ENCODE assay signal across 8 cellular contexts in genomic region chr19:10269333-10270179, GRCh38. TPM values are rescaled to one million over a fixed set of nuclear protein-coding genes. Genes with fewer than 3 reads are reported as not detected.
A peak's percentile ranks its signal among the peaks of the same experiment; 100 is the strongest.
DNase-seq lines count a peak whose midpoint lies in the region; ATAC-seq and TF ChIP-seq lines count a peak whose summit lies in the region.

No MANE protein-coding gene starts in this region.

- H3K36me3 ChIP-seq in OCI-LY3 (replicated peaks; ENCODE audit: low read depth, low read length) (peaks cover 19% of the 10 kb centered on the region), mucosa of rectum (ENCODE audit: control insufficient read depth in 2 of 2, insufficient read depth in 2 of 2, low read length in 2 of 2) (peaks cover 0 to 1% of the 10 kb centered on the region in 2 donors)

- H3K4me2 ChIP-seq in OCI-LY3 (ENCODE audit: low read length), result peak overlapping the region; percentile 98

- H2AFZ ChIP-seq in OCI-LY3 (ENCODE audit: low read depth, low read length), result peak overlapping the region; percentile 59; the same call in 1 of the 2 replicates

- no peaks in the 10 kb centered on the region for H3K27me3 ChIP-seq in OCI-LY3 (ENCODE audit: low read depth, low read length)
- H3K27me3 ChIP-seq in mucosa of rectum (ENCODE audit: control insufficient read depth in 2 of 2, insufficient read depth in 2 of 2, low read length in 2 of 2), result peaks cover 5 to 11% of the 10 kb centered on the region in 2 donors

- TF ChIP-seq POLR2A in erythroblast (IDR thresholded peaks at IDR 0.05; ENCODE audit: low read length), result no peak

- H3K4me1 ChIP-seq in OCI-LY3 (ENCODE audit: low read length) (peaks cover 23% of the 10 kb centered on the region), mucosa of rectum (ENCODE audit: control insufficient read depth in 2 of 2, insufficient read depth in 2 of 2, low read length in 2 of 2) (peaks cover 14 to 21% of the 10 kb centered on the region in 2 donors)

- ATAC-seq in HG03460 (IDR thresholded peaks at IDR 0.05; ENCODE audit: unreplicated experiment) (peak; percentile 22), GM21737 (IDR thresholded peaks at IDR 0.05; ENCODE audit: unreplicated experiment) (no peak)

- H3K27ac ChIP-seq in OCI-LY3 (ENCODE audit: low read length) (peak overlapping the region; percentile 93), mucosa of rectum (ENCODE audit: low read depth in 2 of 2, low read length in 2 of 2) (peak overlapping the region; percentile 77 to 88)

- in situ Hi-C loops in G401 (cut with HindIII; ENCODE audit: low sequenced_read_pairs), result no loop called here

- H3K9me3 ChIP-seq in OCI-LY3 (ENCODE audit: insufficient read depth, low read length) (no peaks in the 10 kb centered on the region), mucosa of rectum (ENCODE audit: control insufficient read depth in 2 of 2, low read length in 2 of 2) (no peaks in the 10 kb centered on the region)

- peak overlapping the region; percentile 82 for H3K4me3 ChIP-seq in OCI-LY3 (ENCODE audit: low read length)
- H3K4me3 ChIP-seq in mucosa of rectum (ENCODE audit: low read length in 2 of 2), result peak overlapping the region; percentile 56 to 73

- DNase-seq in G401 (ENCODE audit: low spot score) (peak; percentile 48), activated T-cell treated with anti-CD3 and anti-CD28 coated beads for 4 hours (peak; percentile 89), erythroblast (lab: John Stamatoyannopoulos, UW) (peak; percentile 82 to 91)
- DNase-seq in stimulated activated CD8-positive, alpha-beta memory T cell treated with anti-CD3 and anti-CD28 coated beads, Interleukin-2, amount 100 ng/mL, for 48 hours (ENCODE audit: low read depth in 2 of 2), result peak; percentile 82 to 87

- peaks cover 51% of the 10 kb centered on the region for H3K79me2 ChIP-seq in OCI-LY3 (ENCODE audit: low read length)

- peak overlapping the region; percentile 95 for H3K9ac ChIP-seq in OCI-LY3 (ENCODE audit: low read length)
- H3K9ac ChIP-seq in mucosa of rectum (ENCODE audit: low read depth in 1 of 2, low read length in 2 of 2), result peak overlapping the region; percentile 32 to 66

- TF ChIP-seq CTCF in OCI-LY3 (IDR thresholded peaks at IDR 0.05; ENCODE audit: low read depth, low read length), result peak; percentile 97

- H4K20me1 ChIP-seq in OCI-LY3 (ENCODE audit: insufficient read depth, low read length), result peaks cover 18% of the 10 kb centered on the region

RNA-seq across cellular contexts. Expression of gene ICAM1, which starts 1.4 kb away (rescaled TPM):
- total RNA-seq in G401 (2014; rRNA removed; shearing (Covaris generic)), result 14.5 and 16.9 TPM in 2 replicates

RNA-seq across cellular contexts. Expression of gene ICAM4, which starts 17.2 kb away (rescaled TPM):
- 2.4 and 7.1 TPM in 2 replicates for total RNA-seq in G401 (2014; rRNA removed; shearing (Covaris generic))

RNA-seq across cellular contexts. Expression of gene MRPL4, which starts 17.5 kb away (rescaled TPM):
- 134 and 137 TPM in 2 replicates for total RNA-seq in G401 (2014; rRNA removed; shearing (Covaris generic))

RNA-seq across cellular contexts. Expression of gene ICAM5, which starts 20.2 kb away (rescaled TPM):
- total RNA-seq in G401 (2014; rRNA removed; shearing (Covaris generic)), result 13.2 and 14.8 TPM in 2 replicates

RNA-seq across cellular contexts. Expression of gene S1PR2, which starts 38.4 kb away (rescaled TPM):
- 8.0 and 14.0 TPM in 2 replicates for total RNA-seq in G401 (2014; rRNA removed; shearing (Covaris generic))
